34 cellular contexts compared by ENCODE assay signal in genomic region chrX:91081873-91082272, GRCh38.
"Had no signal": no experiment of that assay in that cellular context is flagged by ENCODE, and none has a peak within 500 bp of the region (broad histone marks: within the 10 kb centered on the region; RNA-seq: fewer than 3 reads in every experiment).

No MANE protein-coding gene starts in this region.

- H3K27ac ChIP-seq: KMS-11 had no signal

- H3K9me3 ChIP-seq: MG63 had no signal

- H3K27me3 ChIP-seq: MG63 had no signal

- DNase-seq: Karpas-422, Kasumi-1, MG63, MM.1S, MV-4-11, NCI-H1048, NCI-H1092, NCI-H1092 treated with DMSO at 0.1 percent for 48 hours, NCI-H1105, NCI-H1105 treated with DMSO at 0.1 percent for 48 hours, NCI-H1417, NCI-H1417 treated with DMSO at 0.1 percent for 48 hours, NCI-H1436, NCI-H1436 treated with DMSO at 0.1 percent for 48 hours, NCI-H146, NCI-H1694, NCI-H1694 treated with DMSO at 0.1 percent for 48 hours, NCI-H187, NCI-H187 treated with DMSO at 0.1 percent for 48 hours, NCI-H1930, NCI-H2029, NCI-H2029 treated with DMSO at 0.1 percent for 48 hours, NCI-H2081, NCI-H2081 treated with DMSO at 0.1 percent for 48 hours, NCI-H2107, NCI-H2171, NCI-H2171 treated with DMSO at 0.1 percent for 48 hours, NCI-H2227 treated with DMSO at 0.1 percent for 48 hours, NCI-H226, NCI-H345, NCI-H446, NCI-H446 treated with DMSO at 0.1 percent for 48 hours, NCI-H510A had no signal

- H3K4me3 ChIP-seq: MG63 had no signal

- H3K36me3 ChIP-seq: MG63 had no signal

- H3K9ac ChIP-seq: KMS-11 had no signal
